Comparison of ENCODE assay signal across 10 cellular contexts in the genomic region with DNA sequence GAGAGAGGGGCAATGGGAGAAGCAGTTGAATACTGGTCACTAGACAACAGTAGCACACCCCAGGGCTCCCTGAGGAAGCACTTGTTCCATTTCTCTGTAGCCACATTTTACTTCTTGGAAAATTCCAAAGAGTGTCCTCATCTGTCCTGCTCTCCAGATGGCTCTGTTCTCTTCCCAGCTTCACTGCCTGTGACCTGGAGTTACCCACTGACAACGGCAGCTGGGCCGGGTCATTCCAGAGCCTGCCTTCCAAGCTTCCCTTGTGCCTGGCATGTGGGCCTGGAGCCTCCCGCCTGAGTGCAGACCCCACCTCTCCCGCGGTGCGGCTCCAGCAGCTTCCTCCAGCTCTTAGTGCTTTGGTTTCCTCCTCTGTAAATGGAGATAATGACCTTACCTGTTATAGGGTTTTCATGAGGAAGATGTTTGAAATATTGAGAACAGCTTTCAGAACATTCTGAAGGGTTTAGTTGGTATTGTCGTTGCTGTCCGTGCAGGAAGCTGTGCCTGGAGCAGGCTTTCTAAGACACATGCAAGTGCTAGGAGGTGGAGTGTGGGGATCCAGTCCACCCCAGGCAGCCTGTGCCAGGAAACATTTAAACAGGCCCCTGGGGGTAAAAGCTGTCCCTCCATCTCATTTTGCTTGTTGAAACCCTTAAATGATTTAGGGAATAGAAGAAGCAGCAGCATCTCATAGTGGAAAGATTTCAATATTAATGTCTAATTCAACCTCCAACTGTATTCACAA. TPM values are rescaled to one million over a fixed set of nuclear protein-coding genes. Genes with fewer than 3 reads are reported as not detected.
DNase-seq lines count a peak whose midpoint lies in the region; ATAC-seq and TF ChIP-seq lines count a peak whose summit lies in the region.
"Had no signal": no experiment of that assay in that cellular context is flagged by ENCODE, and none has a peak within 500 bp of the region (broad histone marks: within the 10 kb centered on the region; RNA-seq: fewer than 3 reads in every experiment).

No MANE protein-coding gene starts in this region.

- no peak for ATAC-seq in activated CD4-positive, alpha-beta T cell treated with anti-CD3 and anti-CD28 coated beads for 36 hours
- no peak for ATAC-seq in activated CD8-positive, alpha-beta T cell treated with anti-CD3 and anti-CD28 coated beads, Interleukin-2, amount 10 ng/mL, durations not matched to agents 7 days and 5 days

- peak overlapping the region; percentile 72 for H3K4me3 Mint-ChIP-seq in activated CD4-positive, alpha-beta T cell treated with anti-CD3 and anti-CD28 coated beads for 36 hours
- peak overlapping the region; percentile 81 for H3K4me3 Mint-ChIP-seq in activated CD8-positive, alpha-beta T cell treated with anti-CD3 and anti-CD28 coated beads, Interleukin-2, amount 10 ng/mL, durations not matched to agents 7 days and 5 days
- no peak overlapping the region for H3K4me3 Mint-ChIP-seq in progenitor cell of endocrine pancreas (ENCODE audit: low read depth)

- intact Hi-C loops in activated CD4-positive, alpha-beta T cell treated with anti-CD3 and anti-CD28 coated beads for 36 hours (cut with DNase I, micrococcal nuclease): loop anchor here (2.0 kb wide), 2 partner anchors 31 to 289 kb away; partner anchors contain the start of gene CFAP92 (in 2 of the 2)

- 62% methylated on average over 8 of the region's 8 CpGs for WGBS in liver

- H3K27ac ChIP-seq in liver (ENCODE audit: low read depth in 1 of 2, low read length in 2 of 2) (peak overlapping the region; percentile 35 to 54), stomach smooth muscle (ENCODE audit: low read length) (peak overlapping the region; percentile 64)

- POLR2A ChIA-PET in activated CD4-positive, alpha-beta T cell treated with anti-CD3 and anti-CD28 coated beads for 36 hours (lab: Charles Lee): interaction anchor here (1.4 to 3.2 kb wide), 3 partner anchors 9 to 97 kb away, joined by 3 to 19 read pairs (median 4); no protein-coding TSS in a partner anchor
- POLR2A ChIA-PET in activated CD8-positive, alpha-beta T cell treated with anti-CD3 and anti-CD28 coated beads, Interleukin-2, amount 10 ng/mL, durations not matched to agents 7 days and 5 days (lab: Charles Lee): interaction anchor here (1.1 to 3.8 kb wide), 5 partner anchors 9 to 404 kb away, joined by 3 to 66 read pairs (median 5); partner anchors contain the start of gene RAB43

- no peak overlapping the region for H3K9ac ChIP-seq in liver (ENCODE audit: low read depth in 1 of 2, low read length in 2 of 2)
- peak overlapping the region in 1 of 2 donors; percentile 10 for H3K9ac ChIP-seq in stomach smooth muscle (ENCODE audit: low read length in 2 of 2)

- H3K27me3 ChIP-seq in liver (ENCODE audit: control insufficient read depth in 4 of 4, insufficient read depth in 4 of 4, low read length in 3 of 4) (no peaks in the 10 kb centered on the region), stomach smooth muscle (ENCODE audit: control insufficient read depth in 1 of 2, insufficient read depth in 2 of 2, low read length in 2 of 2) (no peaks in the 10 kb centered on the region)

- no peak for DNase-seq in activated CD4-positive, alpha-beta T cell treated with anti-CD3 and anti-CD28 coated beads for 36 hours
- no peak for DNase-seq in activated CD4-positive, alpha-beta T cell treated with anti-CD3 and anti-CD28 coated beads for 1 hour
- DNase-seq in activated CD8-positive, alpha-beta T cell treated with anti-CD3 and anti-CD28 coated beads, Interleukin-2, amount 10 ng/mL, durations not matched to agents 7 days and 5 days: no peak
- no peak for DNase-seq in HPDE6-E6E7 (ENCODE audit: extremely low spot score)
- no peak for DNase-seq in progenitor cell of endocrine pancreas (ENCODE audit: low spot score, unreplicated experiment)
- no peak for DNase-seq in NCI-H1930 (lab: John Stamatoyannopoulos, UW)
- DNase-seq: small intestine had no signal

- H3K27me3 Mint-ChIP-seq in activated CD4-positive, alpha-beta T cell treated with anti-CD3 and anti-CD28 coated beads for 36 hours: no peaks in the 10 kb centered on the region
- H3K27me3 Mint-ChIP-seq in activated CD8-positive, alpha-beta T cell treated with anti-CD3 and anti-CD28 coated beads, Interleukin-2, amount 10 ng/mL, durations not matched to agents 7 days and 5 days (ENCODE audit: low read depth): peaks cover 2% of the 10 kb centered on the region
- peaks cover 28% of the 10 kb centered on the region for H3K27me3 Mint-ChIP-seq in progenitor cell of endocrine pancreas

- no peaks in the 10 kb centered on the region for H3K9me3 Mint-ChIP-seq in activated CD4-positive, alpha-beta T cell treated with anti-CD3 and anti-CD28 coated beads for 36 hours (ENCODE audit: low read depth)
- H3K9me3 Mint-ChIP-seq in activated CD8-positive, alpha-beta T cell treated with anti-CD3 and anti-CD28 coated beads, Interleukin-2, amount 10 ng/mL, durations not matched to agents 7 days and 5 days (ENCODE audit: insufficient read depth): no peaks in the 10 kb centered on the region
- H3K9me3 Mint-ChIP-seq in progenitor cell of endocrine pancreas (ENCODE audit: low read depth): no peaks in the 10 kb centered on the region

- peak overlapping the region; percentile 81 for H3K27ac Mint-ChIP-seq in activated CD4-positive, alpha-beta T cell treated with anti-CD3 and anti-CD28 coated beads for 36 hours
- H3K27ac Mint-ChIP-seq in activated CD8-positive, alpha-beta T cell treated with anti-CD3 and anti-CD28 coated beads, Interleukin-2, amount 10 ng/mL, durations not matched to agents 7 days and 5 days: peak overlapping the region; percentile 95
- H3K27ac Mint-ChIP-seq in progenitor cell of endocrine pancreas: no peak overlapping the region

- CTCF ChIA-PET in activated CD4-positive, alpha-beta T cell treated with anti-CD3 and anti-CD28 coated beads for 36 hours (lab: Charles Lee): interaction anchor here (0.6 to 4.1 kb wide), 13 partner anchors 10 to 221 kb away, joined by 3 to 62 read pairs (median 4); no protein-coding TSS in a partner anchor
- CTCF ChIA-PET in activated CD8-positive, alpha-beta T cell treated with anti-CD3 and anti-CD28 coated beads, Interleukin-2, amount 10 ng/mL, durations not matched to agents 7 days and 5 days (lab: Charles Lee): interaction anchor here (0.7 to 4.6 kb wide), 25 partner anchors 10 to 408 kb away, joined by 3 to 117 read pairs (median 5); partner anchors contain the start of genes ACAD9, CFAP92, EFCC1 and GP9

- peaks cover 0 to 6% (median 0%) of the 10 kb centered on the region in 4 donors for H3K9me3 ChIP-seq in liver (ENCODE audit: control insufficient read depth in 4 of 4, low read length in 3 of 4)
- no peaks in the 10 kb centered on the region for H3K9me3 ChIP-seq in stomach smooth muscle (ENCODE audit: control insufficient read depth in 2 of 2, low read length in 2 of 2)

- no peak for TF ChIP-seq CTCF in liver (IDR thresholded peaks at IDR 0.05; ENCODE audit: low read depth, low read length, missing input control)
- no peak for TF ChIP-seq CTCF in progenitor cell of endocrine pancreas (IDR thresholded peaks at IDR 0.05; ENCODE audit: unreplicated experiment)

- H3K36me3 Mint-ChIP-seq in activated CD4-positive, alpha-beta T cell treated with anti-CD3 and anti-CD28 coated beads for 36 hours (ENCODE audit: low read depth): no peaks in the 10 kb centered on the region
- no peaks in the 10 kb centered on the region for H3K36me3 Mint-ChIP-seq in activated CD8-positive, alpha-beta T cell treated with anti-CD3 and anti-CD28 coated beads, Interleukin-2, amount 10 ng/mL, durations not matched to agents 7 days and 5 days (ENCODE audit: low read depth)
- H3K36me3 Mint-ChIP-seq in progenitor cell of endocrine pancreas (ENCODE audit: insufficient read depth): no peaks in the 10 kb centered on the region

- H3K4me1 Mint-ChIP-seq in activated CD4-positive, alpha-beta T cell treated with anti-CD3 and anti-CD28 coated beads for 36 hours: peaks cover 12% of the 10 kb centered on the region
- peaks cover 33% of the 10 kb centered on the region for H3K4me1 Mint-ChIP-seq in activated CD8-positive, alpha-beta T cell treated with anti-CD3 and anti-CD28 coated beads, Interleukin-2, amount 10 ng/mL, durations not matched to agents 7 days and 5 days (ENCODE audit: low read depth)
- H3K4me1 Mint-ChIP-seq in progenitor cell of endocrine pancreas (ENCODE audit: low read depth): peaks cover 2% of the 10 kb centered on the region

- H3K36me3 ChIP-seq in liver (ENCODE audit: control insufficient read depth in 4 of 4, insufficient read depth in 3 of 4, low read depth in 1 of 4, low read length in 3 of 4) (no peaks in the 10 kb centered on the region), stomach smooth muscle (ENCODE audit: control insufficient read depth in 2 of 2, insufficient read depth in 2 of 2, low read length in 2 of 2) (peaks cover 0 to 3% of the 10 kb centered on the region in 2 donors)

- H3K4me1 ChIP-seq in liver (ENCODE audit: control insufficient read depth in 4 of 4, insufficient read depth in 4 of 4, low read length in 3 of 4): peaks cover 0 to 8% (median 2%) of the 10 kb centered on the region in 4 donors
- peaks cover 46% of the 10 kb centered on the region for H3K4me1 ChIP-seq in stomach smooth muscle (ENCODE audit: control insufficient read depth, insufficient read depth, low read length)

- H3K4me3 ChIP-seq in liver (ENCODE audit: low read depth in 1 of 3, low read length in 3 of 3) (no peak overlapping the region), stomach smooth muscle (ENCODE audit: low read length in 2 of 2) (peak overlapping the region in 1 of 2 donors; percentile 74)

- TF ChIP-seq RAD21 in liver (IDR thresholded peaks at IDR 0.05): no peak

TF ChIP-seq in liver, 16 proteins besides CTCF, POLR2A, EP300 and RAD21 (continues in another document):
- TF ChIP-seq RXRA (IDR thresholded peaks at IDR 0.05) (peak; percentile 54 to 72), SP1 (IDR thresholded peaks at IDR 0.05) (no peak)

RNA-seq across cellular contexts. Expression of gene EFCC1, which starts 24.8 kb away (rescaled TPM):
- total RNA-seq in activated CD4-positive, alpha-beta T cell treated with anti-CD3 and anti-CD28 coated beads for 36 hours: under 1 TPM; 0.19 to 0.39 TPM
- total RNA-seq in activated CD8-positive, alpha-beta T cell treated with anti-CD3 and anti-CD28 coated beads, Interleukin-2, amount 10 ng/mL, durations not matched to agents 7 days and 5 days: under 1 TPM; 0.13 to 0.21 TPM
- total RNA-seq in liver: 1 to 10 TPM in 1 of 2 donors, under 1 TPM in 1; 0.14 to 1.0 TPM
- under 1 TPM; 0.08 to 0.33 TPM for polyA plus RNA-seq in liver
- 0.60 TPM in 2 replicates for total RNA-seq in progenitor cell of endocrine pancreas

RNA-seq across cellular contexts. Expression of gene CFAP92, which starts 32.0 kb away (rescaled TPM):
- under 1 TPM; 0.64 to 0.88 TPM for total RNA-seq in activated CD4-positive, alpha-beta T cell treated with anti-CD3 and anti-CD28 coated beads for 36 hours
- under 1 TPM; 0.18 to 0.26 TPM for total RNA-seq in activated CD8-positive, alpha-beta T cell treated with anti-CD3 and anti-CD28 coated beads, Interleukin-2, amount 10 ng/mL, durations not matched to agents 7 days and 5 days
- total RNA-seq in liver (under 1 TPM; 0.05 to 0.25 TPM), progenitor cell of endocrine pancreas (2.4 and 2.7 TPM in 2 replicates)
- polyA plus RNA-seq in liver: under 1 TPM in 1 of 2 donors, not detected in 1; 0.06 TPM

RNA-seq across cellular contexts. Expression of gene GP9, which starts 34.7 kb away (rescaled TPM):
- total RNA-seq in activated CD4-positive, alpha-beta T cell treated with anti-CD3 and anti-CD28 coated beads for 36 hours: not detected
- not detected for total RNA-seq in activated CD8-positive, alpha-beta T cell treated with anti-CD3 and anti-CD28 coated beads, Interleukin-2, amount 10 ng/mL, durations not matched to agents 7 days and 5 days
- total RNA-seq in liver (10 to 100 TPM in 1 of 2 donors, not detected in 1; 12.0 TPM), progenitor cell of endocrine pancreas (not detected in 2 replicates)
- under 1 TPM in 1 of 2 donors, not detected in 1; 0.16 TPM for polyA plus RNA-seq in liver
- total RNA-seq: subcutaneous adipose tissue had no signal
